In the genomic region with DNA sequence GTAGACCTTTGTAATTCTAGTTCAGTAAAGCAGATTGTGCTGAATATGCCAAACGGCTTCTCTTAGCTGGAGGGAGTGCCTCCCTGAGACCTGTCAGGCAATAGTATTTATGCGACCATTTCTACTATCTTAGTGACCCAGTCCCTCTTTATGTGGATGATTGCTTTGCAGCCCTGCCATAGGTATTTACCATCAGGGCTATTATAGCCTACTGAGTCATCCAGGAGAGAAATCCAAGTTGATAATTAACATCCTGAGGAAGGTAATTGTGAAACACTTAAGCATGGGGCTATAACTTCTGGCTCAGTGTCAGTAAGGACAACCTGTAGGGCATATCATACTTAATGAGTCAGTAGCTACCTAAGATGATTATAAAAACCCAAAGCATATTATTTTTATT, we compare ENCODE assay signal across 18 cellular contexts.
DNase-seq lines count a peak whose midpoint lies in the region; ATAC-seq, FAIRE-seq and TF ChIP-seq lines count a peak whose summit lies in the region.
"Had no signal": no experiment of that assay in that cellular context is flagged by ENCODE, and none has a peak within 500 bp of the region (broad histone marks: within the 10 kb centered on the region; RNA-seq: fewer than 3 reads in every experiment).

No MANE protein-coding gene starts in this region.

- POLR2A ChIA-PET in K562 (lab: Yijun Ruan, JAX), result no interaction called here

- TF ChIP-seq EP300 in K562 (IDR thresholded peaks at IDR 0.05; ENCODE audit: low read length) (no peak), transverse colon (IDR thresholded peaks at IDR 0.05; ENCODE audit: low read depth) (no peak)

- no peak overlapping the region for H3K4me2 ChIP-seq in K562 (ENCODE audit: insufficient read depth, low read length)

- no peaks in the 10 kb centered on the region for H3K4me1 Mint-ChIP-seq in stimulated activated naive CD8-positive, alpha-beta T cell treated with anti-CD3 and anti-CD28 coated beads, Interleukin-15, amount 100 ng/mL, for 72 hours

- H3K4me3 ChIP-seq in HUES6 (ENCODE audit: low read depth, low read length) (no peak overlapping the region), K562 (no peak overlapping the region), transverse colon (no peak overlapping the region)
- H3K4me3 ChIP-seq: stomach had no signal

- in situ Hi-C loops in K562 (cut with MboI), result loop anchor here (25.0 kb wide), 1 partner anchor 1765 kb away; no protein-coding TSS in a partner anchor
- in situ Hi-C loops in transverse colon (cut with MboI; ENCODE audit: low pct_ligation_motif_present in 1 of 4, low pct_unique_long_range_greater_than_20kb in 1 of 4, low sequenced_read_pairs in 3 of 4), result loop anchor here in 3 of 4 donors (25.0 kb wide), 3 partner anchors 210 to 1765 kb away; no protein-coding TSS in a partner anchor

- TF ChIP-seq RAD21 in K562 (CRISPR knock-in tag; conservative IDR thresholded peaks at IDR 0.05 in 1 of 2, IDR thresholded peaks at IDR 0.05 in 1 of 2), result no peak

- WGBS in K562 (ENCODE audit: insufficient coverage, low coverage, missing lambda C conversion rate), result 0% methylated on average over 2 of the region's 2 CpGs
- 34% methylated on average over 2 of the region's 2 CpGs; no CpG with 5 or more reads in 1 of the 2 donors for WGBS in transverse colon (ENCODE audit: low coverage in 1 of 2), 2 donors

- H3K9me1 ChIP-seq in K562 (ENCODE audit: control insufficient read depth, insufficient read depth, low read length), result no peaks in the 10 kb centered on the region

- TF ChIP-seq CTCF in K562 (IDR thresholded peaks at IDR 0.05 in 2 of 3, conservative IDR thresholded peaks at IDR 0.05 in 1 of 3; ENCODE audit: insufficient read depth in 2 of 3, low read depth in 1 of 3, low read length in 3 of 3) (no peak), transverse colon (IDR thresholded peaks at IDR 0.05) (no peak)

- H3K9ac ChIP-seq in HUES6 (ENCODE audit: low read length) (peak overlapping the region; percentile 29), K562 (ENCODE audit: insufficient read depth in 1 of 2, low read depth in 2 of 2, low read length in 2 of 2) (no peak overlapping the region)
- H3K9ac ChIP-seq: parathyroid adenoma had no signal

- H3K27ac Mint-ChIP-seq in stimulated activated naive CD8-positive, alpha-beta T cell treated with anti-CD3 and anti-CD28 coated beads, Interleukin-15, amount 100 ng/mL, for 72 hours, result no peak overlapping the region

- no peak for FAIRE-seq in K562 (lab: Jason Lieb, UNC)

- ATAC-seq in K562, result no peak
- no peak for ATAC-seq in stimulated activated naive CD8-positive, alpha-beta T cell treated with anti-CD3 and anti-CD28 coated beads, Interleukin-15, amount 100 ng/mL, for 72 hours

- H3K36me3 ChIP-seq in HUES6 (ENCODE audit: control insufficient read depth, insufficient read depth, low read length) (no peaks in the 10 kb centered on the region), K562 (ENCODE audit: control insufficient read depth, insufficient read depth, low read length) (no peaks in the 10 kb centered on the region), transverse colon (no peaks in the 10 kb centered on the region)
- H3K36me3 ChIP-seq: Peyer's patch, stomach had no signal

- H3K4me1 ChIP-seq in HUES6 (ENCODE audit: control insufficient read depth, insufficient read depth, low read length) (peaks cover 33% of the 10 kb centered on the region), K562 (replicated peaks in 1 of 2; ENCODE audit: control insufficient read depth in 2 of 2, insufficient read depth in 2 of 2, low read length in 2 of 2) (no peaks in the 10 kb centered on the region), transverse colon (peaks cover 0 to 12% (median 3%) of the 10 kb centered on the region in 4 donors)
- H3K4me1 ChIP-seq: parathyroid adenoma, Peyer's patch had no signal

- H3K9me3 ChIP-seq in HUES6 (ENCODE audit: control insufficient read depth, insufficient read depth, low read depth, low read length) (no peaks in the 10 kb centered on the region), K562 (replicated peaks; ENCODE audit: control insufficient read depth, insufficient read depth, low read depth, low read length) (no peaks in the 10 kb centered on the region), transverse colon (no peaks in the 10 kb centered on the region)
- H3K9me3 ChIP-seq: Peyer's patch, stomach had no signal

- intact Hi-C loops in K562 (cut with micrococcal nuclease), result loop anchor here (10.0 kb wide), 2 partner anchors 77 to 1997 kb away; no protein-coding TSS in a partner anchor
- intact Hi-C loops in transverse colon (cut with DNase I; ENCODE audit: low total_unique reads), result no loop called here

- H3K79me2 ChIP-seq in K562 (ENCODE audit: control insufficient read depth, insufficient read depth, low read length), result no peaks in the 10 kb centered on the region
- H3K79me2 ChIP-seq: parathyroid adenoma had no signal

- H3K9me3 Mint-ChIP-seq in stimulated activated naive CD8-positive, alpha-beta T cell treated with anti-CD3 and anti-CD28 coated beads, Interleukin-15, amount 100 ng/mL, for 72 hours, result no peaks in the 10 kb centered on the region

- H2AFZ ChIP-seq in K562 (ENCODE audit: low read depth, low read length), result no peak overlapping the region
- H2AFZ ChIP-seq: parathyroid adenoma had no signal

- H3K27me3 Mint-ChIP-seq in stimulated activated naive CD8-positive, alpha-beta T cell treated with anti-CD3 and anti-CD28 coated beads, Interleukin-15, amount 100 ng/mL, for 72 hours, result no peaks in the 10 kb centered on the region

- no peak overlapping the region for H3K4me3 Mint-ChIP-seq in stimulated activated naive CD8-positive, alpha-beta T cell treated with anti-CD3 and anti-CD28 coated beads, Interleukin-15, amount 100 ng/mL, for 72 hours
- H3K4me3 Mint-ChIP-seq: CD14-positive monocyte had no signal

- H3K27me3 ChIP-seq in HUES6 (ENCODE audit: control insufficient read depth, insufficient read depth, low read length) (no peaks in the 10 kb centered on the region), K562 (ENCODE audit: control insufficient read depth in 2 of 2, insufficient read depth in 2 of 2, low read length in 2 of 2) (no peaks in the 10 kb centered on the region), transverse colon (no peaks in the 10 kb centered on the region)
- H3K27me3 ChIP-seq: Peyer's patch, stomach had no signal

- H3K27ac ChIP-seq in HUES6 (ENCODE audit: low read depth, low read length) (peak overlapping the region; percentile 25; the same call in 1 of the 2 replicates), K562 (ENCODE audit: extremely low read depth, low read depth, low read length) (no peak overlapping the region), transverse colon (peak overlapping the region; percentile 42 to 67 (median 62))
- H3K27ac ChIP-seq: HL-60, parathyroid adenoma, stomach had no signal

- CTCF ChIA-PET in K562 (lab: Yijun Ruan, JAX; ENCODE audit: low intra/inter-chr PET ratio), result no interaction called here

- TF ChIP-seq POLR2A in K562 (conservative IDR thresholded peaks at IDR 0.05) (no peak), transverse colon (IDR thresholded peaks at IDR 0.05) (no peak)

- BruUV-seq in K562 (replicated peaks; lab: Mats Ljungman, UMichigan), result no TSS peak

- DNase-seq in K562 (ENCODE audit: extremely low read depth in 1 of 4, low spot score in 3 of 4), result peak in 1 of 4 experiments; percentile 1
- peak; percentile 57 for DNase-seq in kidney glomerular epithelial cell (lab: John Stamatoyannopoulos, UW)
- peak; percentile 20 for DNase-seq in transverse colon
- DNase-seq in COR-L47 (lab: John Stamatoyannopoulos, UW), result no peak
- no peak for DNase-seq in pons (ENCODE audit: low spot score)
- no peak for DNase-seq in stimulated activated naive CD8-positive, alpha-beta T cell treated with anti-CD3 and anti-CD28 coated beads, Interleukin-15, amount 100 ng/mL, for 72 hours
- DNase-seq: activated CD4-positive, CD25-positive, alpha-beta regulatory T cell; activated naive CD4-positive, alpha-beta T cell treated with Interleukin-2 at 50 U/mL for 16 hours; effector memory CD4-positive, alpha-beta T cell; NCI-H187; NCI-H524 treated with DMSO at 0.1 percent for 48 hours; Peyer's patch; stimulated activated CD4-positive, alpha-beta T cell treated with anti-CD3 and anti-CD28 coated beads, Interleukin-12 subunit alpha, Interleukin-12 subunit beta, amount 100 ng/mL, for 4 hours; stomach had no signal

- no peaks in the 10 kb centered on the region for H4K20me1 ChIP-seq in K562 (replicated peaks; ENCODE audit: control insufficient read depth, insufficient read depth, low read length)

TF ChIP-seq in K562, 482 proteins besides CTCF, POLR2A, EP300 and RAD21:
- TF ChIP-seq RAD51 (IDR thresholded peaks at IDR 0.05; ENCODE audit: borderline replicate concordance, low read depth) (no peak), ZNF764 (CRISPR knock-in tag; IDR thresholded peaks at IDR 0.05; ENCODE audit: low read depth) (no peak), TAF7 (tag; IDR thresholded peaks at IDR 0.05) (no peak), RCOR1 (IDR thresholded peaks at IDR 0.05; ENCODE audit: borderline replicate concordance in 1 of 2, low read depth in 2 of 2, low read length in 2 of 2) (no peak), TCF3 (CRISPR knock-in tag; IDR thresholded peaks at IDR 0.05) (peak; percentile 52; the same call in 1 of the 2 replicates)
- TF ChIP-seq, protein P1, sequence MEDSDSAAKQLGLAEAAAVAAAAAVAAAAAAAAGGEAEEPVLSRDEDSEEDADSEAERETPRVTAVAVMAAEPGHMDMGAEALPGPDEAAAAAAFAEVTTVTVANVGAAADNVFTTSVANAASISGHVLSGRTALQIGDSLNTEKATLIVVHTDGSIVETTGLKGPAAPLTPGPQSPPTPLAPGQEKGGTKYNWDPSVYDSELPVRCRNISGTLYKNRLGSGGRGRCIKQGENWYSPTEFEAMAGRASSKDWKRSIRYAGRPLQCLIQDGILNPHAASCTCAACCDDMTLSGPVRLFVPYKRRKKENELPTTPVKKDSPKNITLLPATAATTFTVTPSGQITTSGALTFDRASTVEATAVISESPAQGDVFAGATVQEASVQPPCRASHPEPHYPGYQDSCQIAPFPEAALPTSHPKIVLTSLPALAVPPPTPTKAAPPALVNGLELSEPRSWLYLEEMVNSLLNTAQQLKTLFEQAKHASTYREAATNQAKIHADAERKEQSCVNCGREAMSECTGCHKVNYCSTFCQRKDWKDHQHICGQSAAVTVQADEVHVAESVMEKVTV (CRISPR knock-in tag; IDR thresholded peaks at IDR 0.05), result no peak

Comparison
In these comparisons a context has a peak if more than half of its experiments do, and no peak if none do; other contexts are left out.
1. DNase-seq: peak in kidney glomerular epithelial cell (single experiment) and transverse colon (single experiment); none in COR-L47 (single experiment), pons (single experiment) and stimulated activated naive CD8-positive, alpha-beta T cell treated with anti-CD3 and anti-CD28 coated beads, Interleukin-15, amount 100 ng/mL, for 72 hours (0 of 2).